ENCODE assay signal across 8 cellular contexts in the genomic region with DNA sequence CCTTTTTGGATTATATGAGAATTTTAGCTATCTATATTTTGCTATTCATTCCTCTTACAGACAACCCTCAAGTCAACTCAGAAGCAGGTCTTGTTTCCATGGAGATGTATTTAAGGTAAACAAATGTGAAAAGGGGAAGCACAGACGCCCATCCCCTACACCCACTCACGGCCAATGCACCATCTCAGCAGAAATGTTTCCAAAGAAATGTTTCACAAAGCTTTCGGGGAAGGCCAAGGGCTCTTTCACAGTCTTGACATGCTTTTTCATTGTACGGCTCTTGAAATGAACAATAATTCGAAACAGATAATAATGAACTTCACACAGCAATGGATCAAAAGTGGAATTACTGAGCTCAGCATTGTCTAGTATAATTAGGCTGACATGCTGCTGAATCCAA.
A peak's percentile ranks its signal among the peaks of the same experiment; 100 is the strongest.
DNase-seq lines count a peak whose midpoint lies in the region; ATAC-seq and TF ChIP-seq lines count a peak whose summit lies in the region.

No MANE protein-coding gene starts in this region.

- peak overlapping the region; percentile 17 for H3K4me3 ChIP-seq in CD4-positive, CD25-positive, alpha-beta regulatory T cell (ENCODE audit: low read depth, low read length)
- H3K4me3 ChIP-seq in neutrophil (ENCODE audit: low read depth in 1 of 2, low read length in 1 of 2): peak overlapping the region; percentile 26 to 28
- H3K4me3 ChIP-seq in brain microvascular endothelial cell (ENCODE audit: low read depth, low read length): no peak overlapping the region

- H3K4me3 Mint-ChIP-seq in CD4-positive, CD25-positive, alpha-beta regulatory T cell: peak overlapping the region in 2 of 4 donors; percentile 16 to 37
- peak overlapping the region; percentile 48 for H3K4me3 Mint-ChIP-seq in activated T-cell treated with anti-CD3 and anti-CD28 coated beads, Interleukin-2, amount 50 U/mL, for 4 hours

- in situ Hi-C loops in brain microvascular endothelial cell (cut with HindIII; ENCODE audit: low pct_ligation_motif_present, low sequenced_read_pairs): no loop called here

- H3K9me3 ChIP-seq in CD4-positive, CD25-positive, alpha-beta regulatory T cell (ENCODE audit: control insufficient read depth in 2 of 2, low read length in 2 of 2): no peaks in the 10 kb centered on the region
- no peaks in the 10 kb centered on the region for H3K9me3 ChIP-seq in neutrophil

- H3K4me1 ChIP-seq in CD4-positive, CD25-positive, alpha-beta regulatory T cell (ENCODE audit: control insufficient read depth, insufficient read depth, low read length, poor library complexity, severe bottlenecking): peaks cover 10% of the 10 kb centered on the region
- peaks cover 73 to 86% of the 10 kb centered on the region in 2 experiments for H3K4me1 ChIP-seq in neutrophil (ENCODE audit: control insufficient read depth in 1 of 2, insufficient read depth in 1 of 2, low read depth in 1 of 2, low read length in 1 of 2)

- peaks cover 0 to 2% (median 0%) of the 10 kb centered on the region in 7 donors for H3K9me3 Mint-ChIP-seq in CD4-positive, CD25-positive, alpha-beta regulatory T cell
- H3K9me3 Mint-ChIP-seq in activated T-cell treated with anti-CD3 and anti-CD28 coated beads, Interleukin-2, amount 50 U/mL, for 4 hours: peaks cover 17% of the 10 kb centered on the region

- no peak overlapping the region for H3K27ac ChIP-seq in CD4-positive, CD25-positive, alpha-beta regulatory T cell (ENCODE audit: insufficient read depth, low read length, poor library complexity, severe bottlenecking)
- H3K27ac ChIP-seq in neutrophil: peak overlapping the region; percentile 96
- no peak overlapping the region for H3K27ac ChIP-seq in brain microvascular endothelial cell

- H3K27ac Mint-ChIP-seq in CD4-positive, CD25-positive, alpha-beta regulatory T cell: peak overlapping the region; percentile 33 to 70 (median 62)

- H3K36me3 ChIP-seq in CD4-positive, CD25-positive, alpha-beta regulatory T cell (ENCODE audit: control insufficient read depth, insufficient read depth, low read length): no peaks in the 10 kb centered on the region
- H3K36me3 ChIP-seq in neutrophil (no peaks in the 10 kb centered on the region), brain microvascular endothelial cell (replicated peaks) (no peaks in the 10 kb centered on the region)

- TF ChIP-seq CTCF in neutrophil (IDR thresholded peaks at IDR 0.05): no peak
- no peak for TF ChIP-seq CTCF in brain microvascular endothelial cell (IDR thresholded peaks at IDR 0.05; ENCODE audit: low read depth, low read length, missing control alignments)

- H3K36me3 Mint-ChIP-seq in CD4-positive, CD25-positive, alpha-beta regulatory T cell: no peaks in the 10 kb centered on the region
- H3K36me3 Mint-ChIP-seq in activated T-cell treated with anti-CD3 and anti-CD28 coated beads, Interleukin-2, amount 50 U/mL, for 4 hours (ENCODE audit: insufficient read depth): peaks cover 5% of the 10 kb centered on the region

- ATAC-seq in CD4-positive, CD25-positive, alpha-beta regulatory T cell (ENCODE audit: low read depth in 2 of 2): peak; percentile 45 to 52
- ATAC-seq in GM19463 (IDR thresholded peaks at IDR 0.05; ENCODE audit: unreplicated experiment) (peak; percentile 69), HG03460 (IDR thresholded peaks at IDR 0.05; ENCODE audit: unreplicated experiment) (peak; percentile 64)
- ATAC-seq in activated T-cell treated with anti-CD3 and anti-CD28 coated beads, Interleukin-2, amount 50 U/mL, for 4 hours: peak; percentile 44 to 49

- no peaks in the 10 kb centered on the region for H3K27me3 ChIP-seq in CD4-positive, CD25-positive, alpha-beta regulatory T cell (ENCODE audit: control insufficient read depth, insufficient read depth, low read length)
- H3K27me3 ChIP-seq in neutrophil (no peaks in the 10 kb centered on the region), brain microvascular endothelial cell (replicated peaks) (no peaks in the 10 kb centered on the region)

- DNase-seq in CD4-positive, CD25-positive, alpha-beta regulatory T cell: peak in 1 of 3 donors; percentile 43
- DNase-seq in activated T-cell treated with anti-CD3 and anti-CD28 coated beads, Interleukin-2, amount 50 U/mL, for 4 hours: peak; percentile 41
- DNase-seq in brain microvascular endothelial cell (no peak), amniotic stem cell (lab: John Stamatoyannopoulos, UW) (no peak), NCI-H1092 (lab: John Stamatoyannopoulos, UW) (no peak)

- no peaks in the 10 kb centered on the region for H3K27me3 Mint-ChIP-seq in CD4-positive, CD25-positive, alpha-beta regulatory T cell
- H3K27me3 Mint-ChIP-seq in activated T-cell treated with anti-CD3 and anti-CD28 coated beads, Interleukin-2, amount 50 U/mL, for 4 hours (ENCODE audit: low read depth): no peaks in the 10 kb centered on the region

- peaks cover 14 to 31% (median 27%) of the 10 kb centered on the region in 4 donors for H3K4me1 Mint-ChIP-seq in CD4-positive, CD25-positive, alpha-beta regulatory T cell
- peaks cover 61% of the 10 kb centered on the region for H3K4me1 Mint-ChIP-seq in activated T-cell treated with anti-CD3 and anti-CD28 coated beads, Interleukin-2, amount 50 U/mL, for 4 hours (ENCODE audit: low read depth)
